Comparison of ENCODE assay signal across 7 cellular contexts in the genomic region with DNA sequence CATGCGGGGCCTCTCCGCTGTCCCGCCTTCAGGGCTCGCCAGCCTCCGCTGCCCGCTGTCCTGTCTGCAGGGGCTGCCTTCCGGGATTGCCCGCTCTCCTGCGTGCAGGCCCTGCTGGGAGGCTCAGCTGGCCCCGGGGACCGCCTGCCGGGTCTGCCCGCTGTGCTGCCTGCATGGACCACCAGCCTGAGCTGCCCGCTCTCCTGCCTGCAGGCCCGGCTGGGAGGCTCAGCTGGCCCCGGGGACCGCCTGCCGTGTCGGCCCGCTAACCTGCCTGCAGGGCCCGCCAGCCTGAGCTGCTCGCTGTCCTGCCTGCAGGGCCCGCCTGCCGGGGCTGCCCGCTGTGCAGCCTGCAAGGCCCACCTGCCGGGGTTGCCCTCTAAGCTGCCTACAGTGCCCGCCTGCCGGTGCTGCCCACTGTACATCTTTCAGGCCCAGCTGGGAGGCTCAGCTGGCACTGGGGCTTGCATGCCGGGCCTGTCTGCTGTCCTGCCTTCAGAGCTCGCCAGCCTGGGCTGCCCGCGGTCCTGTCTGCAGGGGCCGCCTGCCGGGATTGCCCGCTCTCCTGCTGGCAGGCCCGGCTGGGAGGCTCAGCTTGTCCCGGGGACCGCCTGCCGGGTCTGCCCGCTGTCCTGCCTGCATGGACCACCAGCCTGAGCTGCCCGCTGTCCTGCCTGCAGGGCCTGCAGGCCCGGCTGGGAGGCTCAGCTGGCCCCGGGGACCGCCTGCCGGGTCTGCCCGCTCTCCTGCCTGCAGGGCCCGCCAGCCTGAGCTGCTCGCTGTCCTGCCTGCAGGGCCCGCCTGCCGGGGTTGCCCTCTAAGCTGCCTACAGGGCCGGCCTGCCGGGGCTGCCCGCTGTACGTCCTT.
A peak's percentile ranks its signal among the peaks of the same experiment; 100 is the strongest.
DNase-seq lines count a peak whose midpoint lies in the region; ATAC-seq, FAIRE-seq and TF ChIP-seq lines count a peak whose summit lies in the region.

No MANE protein-coding gene starts in this region.

- no peak for TF ChIP-seq CTCF in pancreas (IDR thresholded peaks at IDR 0.05)
- TF ChIP-seq CTCF in transverse colon (IDR thresholded peaks at IDR 0.05) = no peak

- TF ChIP-seq EP300 in transverse colon (IDR thresholded peaks at IDR 0.05; ENCODE audit: low read depth) = no peak

- WGBS in pancreas, 2 donors = 19 to 31% methylated on average over 46 to 54 of the region's 54 CpGs
- WGBS in transverse colon (ENCODE audit: low coverage in 1 of 2), 2 donors = 70% methylated on average over 22 of the region's 54 CpGs; no CpG with 5 or more reads in 1 of the 2 donors

- H3K27ac ChIP-seq in pancreas (peak overlapping the region in 3 of 4 donors; percentile 71 to 92 (median 74)), transverse colon (peak overlapping the region in 3 of 4 donors; percentile 17 to 88 (median 82))

- in situ Hi-C loops in transverse colon (cut with MboI; ENCODE audit: low pct_ligation_motif_present in 1 of 4, low pct_unique_long_range_greater_than_20kb in 1 of 4, low sequenced_read_pairs in 3 of 4) = loop anchor here in 1 of 4 donors (25.0 kb wide), 1 partner anchor 89 kb away; no protein-coding TSS in a partner anchor

- H3K36me3 ChIP-seq in pancreas = no peaks in the 10 kb centered on the region
- H3K36me3 ChIP-seq in transverse colon = no peaks in the 10 kb centered on the region

- peaks cover 27% of the 10 kb centered on the region for H3K9me3 Mint-ChIP-seq in central memory CD8-positive, alpha-beta T cell

- H3K27me3 ChIP-seq in pancreas (no peaks in the 10 kb centered on the region), transverse colon (no peaks in the 10 kb centered on the region)

- TF ChIP-seq POLR2A in transverse colon (IDR thresholded peaks at IDR 0.05) = no peak

- intact Hi-C loops in pancreas (cut with DNase I) = no loop called here
- intact Hi-C loops in transverse colon (cut with DNase I; ENCODE audit: low total_unique reads) = no loop called here

- peak overlapping the region; percentile 72 for H3K4me3 Mint-ChIP-seq in central memory CD8-positive, alpha-beta T cell

- peaks cover 4% of the 10 kb centered on the region for H3K36me3 Mint-ChIP-seq in central memory CD8-positive, alpha-beta T cell (ENCODE audit: insufficient read depth)

- H3K9me3 ChIP-seq in pancreas = peaks cover 0 to 7% (median 0%) of the 10 kb centered on the region in 4 donors
- peaks cover 18 to 25% of the 10 kb centered on the region in 2 donors for H3K9me3 ChIP-seq in transverse colon

- peak overlapping the region in 3 of 4 donors; percentile 28 to 63 (median 51) for H3K4me3 ChIP-seq in pancreas
- peak overlapping the region in 2 of 4 donors; percentile 47 to 49 for H3K4me3 ChIP-seq in transverse colon

- FAIRE-seq in pancreas (lab: Jason Lieb, UNC) = no peak

- H3K4me1 ChIP-seq in pancreas (no peaks in the 10 kb centered on the region), transverse colon (no peaks in the 10 kb centered on the region)

- H3K4me1 Mint-ChIP-seq in central memory CD8-positive, alpha-beta T cell = peaks cover 8% of the 10 kb centered on the region

- H3K27ac Mint-ChIP-seq in central memory CD8-positive, alpha-beta T cell (ENCODE audit: low read depth) = peak overlapping the region; percentile 78

- H3K27me3 Mint-ChIP-seq in central memory CD8-positive, alpha-beta T cell = no peaks in the 10 kb centered on the region

- peak; percentile 49 for ATAC-seq in HG02763 (IDR thresholded peaks at IDR 0.05; ENCODE audit: unreplicated experiment)
- ATAC-seq in central memory CD8-positive, alpha-beta T cell (replicated peaks; ENCODE audit: extremely low read depth, poor library complexity, severe bottlenecking) = peak; percentile 62
- ATAC-seq in pancreas = peak; percentile 17 to 88 (median 84)

- DNase-seq in T-helper 22 cell (ENCODE audit: low read depth) (peak; percentile 11), pancreas (peak; percentile 22 to 95 (median 68)), transverse colon (no peak), CD1c-positive myeloid dendritic cell (ENCODE audit: extremely low spot score) (no peak), amniotic stem cell (lab: John Stamatoyannopoulos, UW) (no peak)
- peak; percentile 28 to 58 for DNase-seq in central memory CD8-positive, alpha-beta T cell (ENCODE audit: low spot score in 2 of 2)

Comparison
In these comparisons a context has a peak if more than half of its experiments do, and no peak if none do; other contexts are left out.
1. DNase-seq: peak in T-helper 22 cell (single experiment), central memory CD8-positive, alpha-beta T cell (2 of 2) and pancreas (6 of 6); none in transverse colon (single experiment), CD1c-positive myeloid dendritic cell (single experiment) and amniotic stem cell (single experiment).
2. Peak in every context shown above with its lines, with median percentiles within 50 percentile points of each other: ATAC-seq.